1 cellular context compared by ENCODE assay signal in genomic region chr1:12342261-12343003, GRCh38.
TF ChIP-seq lines count a peak whose summit lies in the region.

No MANE protein-coding gene starts in this region.

TF ChIP-seq in HEK293, 187 proteins besides CTCF, POLR2A, EP300 and RAD21 (continued from another document):
- peak; percentile 64 for TF ChIP-seq PRDM4 (tag by site-specific recombination; IDR thresholded peaks at IDR 0.05)
- no peak for TF ChIP-seq ZNF19 (tag by site-specific recombination; IDR thresholded peaks at IDR 0.05; ENCODE audit: low read depth)
- TF ChIP-seq ZBTB7A (tag by site-specific recombination; IDR thresholded peaks at IDR 0.05; ENCODE audit: low read depth): no peak
- 0 out of 2 replicates have a peak, but pooled peaks have one; percentile 34 for TF ChIP-seq PRDM1 (tag by site-specific recombination; IDR thresholded peaks at IDR 0.05)
- peak; percentile 27; the same call in 1 of the 2 replicates for TF ChIP-seq ZBTB6 (tag by site-specific recombination; IDR thresholded peaks at IDR 0.05)
- no peak for TF ChIP-seq ZNF133 (tag by site-specific recombination; IDR thresholded peaks at IDR 0.05)
- no peak for TF ChIP-seq ELK4 (IDR thresholded peaks at IDR 0.05; ENCODE audit: borderline replicate concordance, low read depth, low read length)
- no peak for TF ChIP-seq ZNF280C (tag by site-specific recombination; IDR thresholded peaks at IDR 0.05)
- 0 out of 2 replicates have a peak, but pooled peaks have one; percentile 32 for TF ChIP-seq ATF2 (tag by site-specific recombination; IDR thresholded peaks at IDR 0.05; ENCODE audit: low read depth)
- TF ChIP-seq ZNF600 (tag by site-specific recombination; IDR thresholded peaks at IDR 0.05): peak; percentile 87
- peak; percentile 20; the same call in 1 of the 2 replicates for TF ChIP-seq BCL11B (tag by site-specific recombination; IDR thresholded peaks at IDR 0.05; ENCODE audit: low read depth)
- TF ChIP-seq WT1 (tag by site-specific recombination; IDR thresholded peaks at IDR 0.05): peak; percentile 46; the same call in 1 of the 2 replicates
- peak; percentile 74 for TF ChIP-seq SP7 (tag by site-specific recombination; IDR thresholded peaks at IDR 0.05)
- TF ChIP-seq ZNF184 (tag by site-specific recombination; IDR thresholded peaks at IDR 0.05): no peak
- peak; percentile 34; the same call in 1 of the 2 replicates for TF ChIP-seq ZNF580 (tag by site-specific recombination; IDR thresholded peaks at IDR 0.05)
- 0 out of 2 replicates have a peak, but pooled peaks have one; percentile 3 for TF ChIP-seq GFI1B (tag by site-specific recombination; IDR thresholded peaks at IDR 0.05)
- peak; percentile 64; the same call in 1 of the 2 replicates for TF ChIP-seq ZBTB48 (tag by site-specific recombination; IDR thresholded peaks at IDR 0.05)
- TF ChIP-seq TRIM28 (IDR thresholded peaks at IDR 0.05; ENCODE audit: borderline replicate concordance, low read length): peak; percentile 60; the same call in 1 of the 2 replicates
- TF ChIP-seq ZIC2 (tag by site-specific recombination; IDR thresholded peaks at IDR 0.05): peak; percentile 31; the same call in 1 of the 2 replicates
- peak; percentile 22; the same call in 1 of the 2 replicates for TF ChIP-seq IKZF3 (tag by site-specific recombination; IDR thresholded peaks at IDR 0.05)
- TF ChIP-seq ZBTB44 (tag by site-specific recombination; IDR thresholded peaks at IDR 0.05): peak; percentile 40; the same call in 1 of the 2 replicates
- TF ChIP-seq ZSCAN18 (tag by site-specific recombination; IDR thresholded peaks at IDR 0.05): no peak
- TF ChIP-seq OSR2 (tag by site-specific recombination; IDR thresholded peaks at IDR 0.05): peak; percentile 65
- no peak; the same call in 1 of the 2 replicates for TF ChIP-seq ZNF629 (tag by site-specific recombination; IDR thresholded peaks at IDR 0.05)
- peak; percentile 79 for TF ChIP-seq PRDM6 (tag by site-specific recombination; IDR thresholded peaks at IDR 0.05)
- no peak for TF ChIP-seq ZNF501 (tag by site-specific recombination; IDR thresholded peaks at IDR 0.05)
- TF ChIP-seq FEZF1 (tag by site-specific recombination; IDR thresholded peaks at IDR 0.05): peak; percentile 47
- TF ChIP-seq SCRT2 (tag by site-specific recombination; IDR thresholded peaks at IDR 0.05): no peak
TF ChIP-seq in HEK293: peak in this region for 22.
